Comparison of ENCODE assay signal across 27 cellular contexts in genomic region chr20:37936451-37936850, GRCh38. TPM values are rescaled to one million over a fixed set of nuclear protein-coding genes. Genes with fewer than 3 reads are reported as not detected.
DNase-seq lines count a peak whose midpoint lies in the region; ATAC-seq, FAIRE-seq and TF ChIP-seq lines count a peak whose summit lies in the region.
"Had no signal": no experiment of that assay in that cellular context is flagged by ENCODE, and none has a peak within 500 bp of the region (broad histone marks: within the 10 kb centered on the region; RNA-seq: fewer than 3 reads in every experiment).

No MANE protein-coding gene starts in this region.

- H3K9me3 ChIP-seq in pancreas = no peaks in the 10 kb centered on the region
- H3K9me3 ChIP-seq: A549; BE2C; BLaER1 treated with 17β-estradiol and CSF1 and Interleukin-3, amounts not matched to agents 10 nM and 100 nM; Caco-2; HAP-1 had no signal

- peak; percentile 18 for DNase-seq in D341Med (ENCODE audit: low spot score)
- DNase-seq in posterior vena cava (ENCODE audit: low spot score) = peak; percentile 45
- no peak for DNase-seq in CD1c-positive myeloid dendritic cell (ENCODE audit: extremely low spot score)
- no peak for DNase-seq in pancreas
- no peak for DNase-seq in stimulated activated CD4-positive, alpha-beta T cell treated with anti-CD3 and anti-CD28 coated beads, Interleukin-4, amount 100 ng/mL, for 24 hours
- DNase-seq: 8988T; ACHN; AML-193; BE2C; Caco-2; CD4-positive, CD25-positive, alpha-beta regulatory T cell; CD8-positive, alpha-beta T cell; DMS 273 treated with DMSO at 0.1 percent for 48 hours; DMS79; EL; GDM1; GOT3; HFFc6 had no signal

- H3K4me1 ChIP-seq in pancreas = no peaks in the 10 kb centered on the region
- H3K4me1 ChIP-seq: A549, HAP-1 had no signal

- intact Hi-C loops in posterior vena cava (cut with DNase I) = no loop called here
- intact Hi-C loops in pancreas (cut with DNase I) = no loop called here

- no peaks in the 10 kb centered on the region for H3K36me3 ChIP-seq in pancreas
- H3K36me3 ChIP-seq: BE2C; BLaER1 treated with 17β-estradiol and CSF1 and Interleukin-3, amounts not matched to agents 10 nM and 100 nM; HAP-1 had no signal

- H3K27ac ChIP-seq in VCaP (peak overlapping the region; percentile 10; the same call in 1 of the 2 replicates), pancreas (no peak overlapping the region)
- H3K27ac ChIP-seq: A549; BLaER1 treated with 17β-estradiol and CSF1 and Interleukin-3, amounts not matched to agents 10 nM and 100 nM had no signal

- TF ChIP-seq CTCF in VCaP (conservative IDR thresholded peaks at IDR 0.05) (no peak), pancreas (IDR thresholded peaks at IDR 0.05) (no peak)

- no peak overlapping the region for H3K4me3 ChIP-seq in pancreas
- H3K4me3 ChIP-seq: A549; BLaER1 treated with 17β-estradiol and CSF1 and Interleukin-3, amounts not matched to agents 10 nM and 100 nM; GM12878; HAP-1 had no signal

- FAIRE-seq in pancreas (lab: Jason Lieb, UNC) = no peak
- FAIRE-seq: A549, D721Med, GM12878, GM19239, H54 had no signal

- ATAC-seq in pancreas = no peak
- ATAC-seq in GM21423 (IDR thresholded peaks at IDR 0.05; ENCODE audit: unreplicated experiment) = no peak
- ATAC-seq: A549; CD8-positive, alpha-beta T cell; GM12878 had no signal

- H3K27me3 ChIP-seq in pancreas = no peaks in the 10 kb centered on the region
- H3K27me3 ChIP-seq: BE2C; BLaER1 treated with 17β-estradiol and CSF1 and Interleukin-3, amounts not matched to agents 10 nM and 100 nM had no signal

- WGBS in pancreas, 2 donors = 78 to 88% methylated on average over 8 of the region's 8 CpGs

RNA-seq across cellular contexts. Expression of gene VSTM2L, which starts 33.5 kb away (rescaled TPM):
- total RNA-seq in posterior vena cava = 1 to 10 TPM; 6.4 to 6.9 TPM
- total RNA-seq in pancreas = 1 to 10 TPM; 1.1 to 4.4 (median 2.8) TPM
- 10 to 100 TPM in 1 of 2 donors, 1 to 10 TPM in 1; 2.8 to 10.1 TPM for polyA plus RNA-seq in pancreas
- total RNA-seq: Caco-2; CD4-positive, CD25-positive, alpha-beta regulatory T cell; CD8-positive, alpha-beta T cell had no signal
- polyA plus RNA-seq: CD4-positive, CD25-positive, alpha-beta regulatory T cell had no signal

Comparison
In these comparisons a context has a peak if more than half of its experiments do, and no peak if none do; other contexts are left out.
1. DNase-seq: peak in D341Med (single experiment) and posterior vena cava (single experiment); none in CD1c-positive myeloid dendritic cell (single experiment), pancreas (0 of 6) and stimulated activated CD4-positive, alpha-beta T cell treated with anti-CD3 and anti-CD28 coated beads, Interleukin-4, amount 100 ng/mL, for 24 hours (single experiment).